24 cellular contexts compared by ENCODE assay signal in the genomic region with DNA sequence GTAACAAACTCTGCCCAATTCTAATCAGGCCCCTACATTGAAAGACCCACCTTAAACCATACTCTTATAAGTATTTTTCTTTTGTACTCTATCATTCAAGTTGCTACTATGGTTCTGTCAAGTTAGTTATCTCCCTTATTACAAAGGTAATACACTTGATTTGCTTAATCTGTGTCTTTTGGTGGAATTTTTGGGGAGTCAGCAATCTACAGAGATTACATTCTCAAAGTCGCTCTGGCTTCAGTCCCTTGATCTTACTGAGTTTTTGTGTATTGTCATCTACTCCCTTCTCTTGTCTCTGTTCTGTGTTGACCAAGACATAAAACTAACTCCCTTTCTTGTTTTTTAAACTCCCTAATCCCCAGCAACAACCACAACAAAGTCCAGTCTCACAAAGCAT.
"Had no signal": no experiment of that assay in that cellular context is flagged by ENCODE, and none has a peak within 500 bp of the region (broad histone marks: within the 10 kb centered on the region; RNA-seq: fewer than 3 reads in every experiment).

No MANE protein-coding gene starts in this region.

- ATAC-seq: effector memory CD8-positive, alpha-beta T cell; gastroesophageal sphincter; left cardiac atrium; lower lobe of right lung; natural killer cell treated with Interleukin-12 subunit alpha and Interleukin-12 subunit beta and Interleukin-15 and Interleukin-18, amount 100 ng/mL, for 72 hours; psoas muscle; sciatic nerve; stimulated activated naive B cell treated with anti-CD40 and anti-IgM and Interleukin-4, amounts not matched to agents 10 μg/mL and 1 μg/mL and 100 μg/mL, for 72 hours; stimulated activated naive CD8-positive, alpha-beta T cell treated with anti-CD3 and anti-CD28 coated beads, Interleukin-15, amount 100 ng/mL, for 72 hours; upper lobe of right lung had no signal

- H3K9me3 ChIP-seq: esophagus squamous epithelium, gastroesophageal sphincter, left ventricle myocardium inferior, lower lobe of right lung, psoas muscle, testis, tibial nerve, upper lobe of right lung, vagina had no signal

- H3K4me1 Mint-ChIP-seq: memory B cell; stimulated activated naive B cell treated with anti-CD40 and anti-IgM and Interleukin-4, amounts not matched to agents 10 μg/mL and 1 μg/mL and 100 μg/mL, for 72 hours; stimulated activated naive CD8-positive, alpha-beta T cell treated with anti-CD3 and anti-CD28 coated beads, Interleukin-15, amount 100 ng/mL, for 72 hours had no signal

- H3K36me3 Mint-ChIP-seq: memory B cell; natural killer cell treated with Interleukin-12 subunit alpha and Interleukin-12 subunit beta and Interleukin-15 and Interleukin-18, amount 100 ng/mL, for 72 hours; stimulated activated naive B cell treated with anti-CD40 and anti-IgM and Interleukin-4, amounts not matched to agents 10 μg/mL and 1 μg/mL and 100 μg/mL, for 72 hours had no signal

- H3K27me3 ChIP-seq: esophagus squamous epithelium, gastroesophageal sphincter, testis, tibial nerve, upper lobe of right lung, vagina had no signal

- DNase-seq: effector memory CD8-positive, alpha-beta T cell; esophagus squamous epithelium; glutamatergic neuron; kidney; left cardiac atrium; left ventricle myocardium inferior; lower lobe of right lung; midbrain; psoas muscle; retina; stimulated activated CD4-positive, alpha-beta T cell treated with anti-CD3 and anti-CD28 coated beads, Interleukin-2, amount 100 ng/mL, for 24 hours; stimulated activated CD4-positive, alpha-beta T cell treated with anti-CD3 and anti-CD28 coated beads, Interleukin-4, amount 100 ng/mL, for 4 hours; stimulated activated naive B cell treated with anti-CD40 and anti-IgM and Interleukin-4, amounts not matched to agents 10 μg/mL and 1 μg/mL and 100 μg/mL, for 72 hours; stimulated activated naive CD8-positive, alpha-beta T cell treated with anti-CD3 and anti-CD28 coated beads, Interleukin-15, amount 100 ng/mL, for 72 hours; testis; upper lobe of right lung had no signal

- H3K4me3 ChIP-seq: esophagus squamous epithelium, gastroesophageal sphincter, left ventricle myocardium inferior, lower lobe of right lung, psoas muscle, skin epidermis, testis, tibial nerve, upper lobe of right lung, vagina had no signal

- H3K4me3 Mint-ChIP-seq: dendritic cell treated with granulocyte-macrophage colony-stimulating factor and Interleukin-4, amounts not matched to agents 40 ng/mL and 50 ng/mL, for 4 days; effector memory CD8-positive, alpha-beta T cell; memory B cell; natural killer cell treated with Interleukin-12 subunit alpha and Interleukin-12 subunit beta and Interleukin-15 and Interleukin-18, amount 100 ng/mL, for 72 hours; stimulated activated naive B cell treated with anti-CD40 and anti-IgM and Interleukin-4, amounts not matched to agents 10 μg/mL and 1 μg/mL and 100 μg/mL, for 72 hours; stimulated activated naive CD8-positive, alpha-beta T cell treated with anti-CD3 and anti-CD28 coated beads, Interleukin-15, amount 100 ng/mL, for 72 hours had no signal

- H3K36me3 ChIP-seq: esophagus squamous epithelium, gastroesophageal sphincter, left ventricle myocardium inferior, lower lobe of right lung, tibial nerve, upper lobe of right lung, vagina had no signal

- H3K27ac ChIP-seq: esophagus squamous epithelium, gastroesophageal sphincter, left ventricle myocardium inferior, lower lobe of right lung, psoas muscle, skin epidermis, testis, tibial nerve, upper lobe of right lung, vagina had no signal

- H3K27ac Mint-ChIP-seq: dendritic cell treated with granulocyte-macrophage colony-stimulating factor and Interleukin-4, amounts not matched to agents 40 ng/mL and 50 ng/mL, for 4 days; effector memory CD8-positive, alpha-beta T cell; memory B cell; natural killer cell treated with Interleukin-12 subunit alpha and Interleukin-12 subunit beta and Interleukin-15 and Interleukin-18, amount 100 ng/mL, for 72 hours; stimulated activated naive B cell treated with anti-CD40 and anti-IgM and Interleukin-4, amounts not matched to agents 10 μg/mL and 1 μg/mL and 100 μg/mL, for 72 hours; stimulated activated naive CD8-positive, alpha-beta T cell treated with anti-CD3 and anti-CD28 coated beads, Interleukin-15, amount 100 ng/mL, for 72 hours had no signal

- H3K27me3 Mint-ChIP-seq: dendritic cell treated with granulocyte-macrophage colony-stimulating factor and Interleukin-4, amounts not matched to agents 40 ng/mL and 50 ng/mL, for 4 days; effector memory CD8-positive, alpha-beta T cell; memory B cell; natural killer cell treated with Interleukin-12 subunit alpha and Interleukin-12 subunit beta and Interleukin-15 and Interleukin-18, amount 100 ng/mL, for 72 hours; stimulated activated naive B cell treated with anti-CD40 and anti-IgM and Interleukin-4, amounts not matched to agents 10 μg/mL and 1 μg/mL and 100 μg/mL, for 72 hours; stimulated activated naive CD8-positive, alpha-beta T cell treated with anti-CD3 and anti-CD28 coated beads, Interleukin-15, amount 100 ng/mL, for 72 hours had no signal

- H3K9me3 Mint-ChIP-seq: dendritic cell treated with granulocyte-macrophage colony-stimulating factor and Interleukin-4, amounts not matched to agents 40 ng/mL and 50 ng/mL, for 4 days; stimulated activated naive CD8-positive, alpha-beta T cell treated with anti-CD3 and anti-CD28 coated beads, Interleukin-15, amount 100 ng/mL, for 72 hours had no signal

- H3K4me1 ChIP-seq: left ventricle myocardium inferior, lower lobe of right lung, psoas muscle, testis, tibial nerve, upper lobe of right lung, vagina had no signal
